ENCODE assay signal across 1 cellular context in genomic region chr5:67605730-67606585, GRCh38.
TF ChIP-seq lines count a peak whose summit lies in the region.

No MANE protein-coding gene starts in this region.

TF ChIP-seq in HepG2, 621 proteins besides CTCF, POLR2A, EP300 and RAD21 (continued from another document and continues in another):
- peak; percentile 96 for TF ChIP-seq PAXIP1 (CRISPR knock-in tag; conservative IDR thresholded peaks at IDR 0.05)
- TF ChIP-seq ZNF766 (CRISPR knock-in tag; IDR thresholded peaks at IDR 0.05; ENCODE audit: borderline replicate concordance): no peak
- TF ChIP-seq HDAC1 (CRISPR knock-in tag; IDR thresholded peaks at IDR 0.05): peak; percentile 77
- TF ChIP-seq FOXK1 (CRISPR knock-in tag; IDR thresholded peaks at IDR 0.05; ENCODE audit: borderline replicate concordance, low read depth): no peak; the same call in 1 of the 2 replicates
- TF ChIP-seq AKNA (CRISPR knock-in tag; IDR thresholded peaks at IDR 0.05; ENCODE audit: borderline replicate concordance): no peak
- TF ChIP-seq ZFP1 (CRISPR knock-in tag; IDR thresholded peaks at IDR 0.05): 0 out of 2 replicates have a peak, but pooled peaks have one; percentile 32
- no peak for TF ChIP-seq KLF6 (CRISPR knock-in tag; IDR thresholded peaks at IDR 0.05)
- no peak for TF ChIP-seq RELA (CRISPR knock-in tag; IDR thresholded peaks at IDR 0.05)
- TF ChIP-seq HMG20A (CRISPR knock-in tag; IDR thresholded peaks at IDR 0.05; ENCODE audit: borderline replicate concordance): peak; percentile 51; the same call in 1 of the 2 replicates
- TF ChIP-seq ZNF382 (CRISPR knock-in tag; IDR thresholded peaks at IDR 0.05; ENCODE audit: borderline replicate concordance): no peak
- no peak for TF ChIP-seq CCAR2 (optimal IDR thresholded peaks at IDR 0.05; ENCODE audit: low read depth, low read length)
- no peak for TF ChIP-seq MIER2 (CRISPR knock-in tag; IDR thresholded peaks at IDR 0.05)
- no peak for TF ChIP-seq ZNF180 (CRISPR knock-in tag; IDR thresholded peaks at IDR 0.05; ENCODE audit: borderline replicate concordance, low read depth)
- peak; percentile 74; the same call in 1 of the 2 replicates for TF ChIP-seq PITX1 (CRISPR knock-in tag; IDR thresholded peaks at IDR 0.05)
- no peak for TF ChIP-seq XRCC5 (optimal IDR thresholded peaks at IDR 0.05; ENCODE audit: low read length)
- peak; percentile 41 for TF ChIP-seq MAX (IDR thresholded peaks at IDR 0.05)
- no peak for TF ChIP-seq UBTF (CRISPR knock-in tag; IDR thresholded peaks at IDR 0.05)
- no peak for TF ChIP-seq ETV6 (CRISPR knock-in tag; conservative IDR thresholded peaks at IDR 0.05)
- peak; percentile 47; the same call in 1 of the 2 replicates for TF ChIP-seq ZNF292 (CRISPR knock-in tag; IDR thresholded peaks at IDR 0.05; ENCODE audit: borderline replicate concordance, low read depth)
- TF ChIP-seq STAT6 (CRISPR knock-in tag; IDR thresholded peaks at IDR 0.05; ENCODE audit: borderline replicate concordance): no peak; the same call in 1 of the 2 replicates
- peak; percentile 75; the same call in 1 of the 2 replicates for TF ChIP-seq ZBTB7B (CRISPR knock-in tag; IDR thresholded peaks at IDR 0.05)
- TF ChIP-seq ZNF746 (CRISPR knock-in tag; IDR thresholded peaks at IDR 0.05): no peak
- TF ChIP-seq RXRB (CRISPR knock-in tag; IDR thresholded peaks at IDR 0.05; ENCODE audit: borderline replicate concordance): peak; percentile 62; the same call in 1 of the 2 replicates
- TF ChIP-seq HNRNPH1 (optimal IDR thresholded peaks at IDR 0.05; ENCODE audit: low read depth, low read length): no peak
- no peak for TF ChIP-seq ZNF878 (CRISPR knock-in tag; IDR thresholded peaks at IDR 0.05)
- TF ChIP-seq TFDP2 (CRISPR knock-in tag; IDR thresholded peaks at IDR 0.05): no peak
- 0 out of 2 replicates have a peak, but pooled peaks have one; percentile 24 for TF ChIP-seq ISL2 (CRISPR knock-in tag; IDR thresholded peaks at IDR 0.05)
- TF ChIP-seq ZNF503 (CRISPR knock-in tag; IDR thresholded peaks at IDR 0.05): peak; percentile 45; the same call in 1 of the 2 replicates
- TF ChIP-seq CSRNP2 (CRISPR knock-in tag; conservative IDR thresholded peaks at IDR 0.05; ENCODE audit: low read depth): no peak
- no peak for TF ChIP-seq ZNF850 (CRISPR knock-in tag; conservative IDR thresholded peaks at IDR 0.05)
- TF ChIP-seq YY1 (IDR thresholded peaks at IDR 0.05; ENCODE audit: insufficient read depth, insufficient replicate concordance, low read depth, low read length): no peak
- peak; percentile 61 for TF ChIP-seq DRAP1 (CRISPR knock-in tag; IDR thresholded peaks at IDR 0.05)
- no peak for TF ChIP-seq ATF3 (CRISPR knock-in tag; IDR thresholded peaks at IDR 0.05)
- TF ChIP-seq ZNF674 (CRISPR knock-in tag; IDR thresholded peaks at IDR 0.05; ENCODE audit: low read depth): no peak
- no peak for TF ChIP-seq ZNF883 (CRISPR knock-in tag; IDR thresholded peaks at IDR 0.05; ENCODE audit: not compliant biosample characterization)
- TF ChIP-seq ZNF12 (CRISPR knock-in tag; IDR thresholded peaks at IDR 0.05): no peak
